24 cellular contexts compared by ENCODE assay signal in the genomic region with DNA sequence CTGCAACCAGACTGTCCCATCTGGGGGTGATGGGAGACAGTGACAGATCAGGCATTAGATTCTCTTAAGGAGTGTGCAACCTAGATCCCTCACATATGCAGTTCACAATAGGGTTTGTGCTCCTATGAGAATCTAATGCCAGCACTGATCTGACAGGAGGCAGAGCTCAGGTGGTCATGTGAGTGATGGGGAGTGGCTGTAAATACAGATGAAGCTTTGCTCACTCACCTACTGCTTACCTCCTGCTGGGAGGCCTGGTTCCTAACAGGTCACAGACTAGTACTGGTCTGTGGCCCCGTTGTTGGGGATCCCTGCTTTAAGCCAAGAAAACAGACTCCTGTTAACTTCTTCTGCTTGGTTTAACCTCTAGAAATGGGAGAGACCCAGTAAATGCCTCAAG. TPM values are rescaled to one million over a fixed set of nuclear protein-coding genes. Genes with fewer than 3 reads are reported as not detected.
"Had no signal": no experiment of that assay in that cellular context is flagged by ENCODE, and none has a peak within 500 bp of the region (broad histone marks: within the 10 kb centered on the region; RNA-seq: fewer than 3 reads in every experiment).

No MANE protein-coding gene starts in this region.

- DNase-seq: activated CD4-positive, alpha-beta T cell treated with anti-CD3 and anti-CD28 coated beads, Interleukin-2, amount 50 U/mL, for 1 hour; activated CD8-positive, alpha-beta T cell treated with anti-CD3 and anti-CD28 coated beads, Interleukin-2, amount 10 ng/mL, durations not matched to agents 7 days and 5 days; activated gamma-delta T cell treated with Interleukin-2 at 50 U/mL for 16 hours; aorta; dermis blood vessel endothelial cell; effector CD8-positive, alpha-beta T cell; esophagus squamous epithelium; gastrocnemius medialis; head of caudate nucleus; left cardiac atrium; mesendoderm; naive thymus-derived CD8-positive, alpha-beta T cell; retina; stimulated activated CD4-positive, alpha-beta T cell treated with anti-CD3 and anti-CD28 coated beads, Interleukin-2, amount 100 ng/mL, for 24 hours; stomach; testis; upper lobe of left lung had no signal

- H3K9me3 ChIP-seq: esophagus squamous epithelium, gastrocnemius medialis, testis, upper lobe of left lung had no signal

- H3K27ac ChIP-seq: esophagus squamous epithelium, gastrocnemius medialis, neural progenitor cell, stomach, testis had no signal

- FAIRE-seq: endothelial cell of umbilical vein, islet of Langerhans had no signal

- H3K36me3 ChIP-seq: esophagus squamous epithelium, gastrocnemius medialis, neural progenitor cell, stomach, upper lobe of left lung had no signal

- ATAC-seq: activated CD8-positive, alpha-beta T cell treated with anti-CD3 and anti-CD28 coated beads, Interleukin-2, amount 10 ng/mL, durations not matched to agents 7 days and 5 days; gastrocnemius medialis; left cardiac atrium; naive thymus-derived CD8-positive, alpha-beta T cell; stimulated activated effector memory CD8-positive, alpha-beta T cell treated with anti-CD3 and anti-CD28 coated beads, Interleukin-12 subunit alpha, Interleukin-12 subunit beta, amount 100 ng/mL, for 72 hours had no signal

- H3K27me3 ChIP-seq: gastrocnemius medialis, testis had no signal

- H3K4me3 ChIP-seq: esophagus squamous epithelium, gastrocnemius medialis, neural progenitor cell, stomach, testis had no signal

- H3K9ac ChIP-seq: neural progenitor cell had no signal

RNA-seq across cellular contexts. Expression of a gene that starts 3.2 kb away (rescaled TPM):
- total RNA-seq: activated CD8-positive, alpha-beta T cell treated with anti-CD3 and anti-CD28 coated beads, Interleukin-2, amount 10 ng/mL, durations not matched to agents 7 days and 5 days had no signal

RNA-seq across cellular contexts. Expression of a gene that starts 46.5 kb away (rescaled TPM):
- total RNA-seq: activated CD8-positive, alpha-beta T cell treated with anti-CD3 and anti-CD28 coated beads, Interleukin-2, amount 10 ng/mL, durations not matched to agents 7 days and 5 days; activated T-helper 1 cell treated with anti-CD3 and anti-CD28 coated beads, Interleukin-12 subunit alpha, Interleukin-12 subunit beta, Interleukin-2, Interleukin-4 antibody, amounts not matched to agents 30 ng/mL and 10 ng/mL and 1 ng/mL, durations not matched to agents 14 hours and 24 hours and 36 hours; chondrocyte; dermis blood vessel endothelial cell; endothelial cell of umbilical vein; esophagus squamous epithelium; naive thymus-derived CD8-positive, alpha-beta T cell; SK-MEL-5; stomach; upper lobe of left lung had no signal
- polyA plus RNA-seq: endothelial cell of umbilical vein; naive thymus-derived CD8-positive, alpha-beta T cell; stomach had no signal
